ENCODE assay signal across 17 cellular contexts in the genomic region with DNA sequence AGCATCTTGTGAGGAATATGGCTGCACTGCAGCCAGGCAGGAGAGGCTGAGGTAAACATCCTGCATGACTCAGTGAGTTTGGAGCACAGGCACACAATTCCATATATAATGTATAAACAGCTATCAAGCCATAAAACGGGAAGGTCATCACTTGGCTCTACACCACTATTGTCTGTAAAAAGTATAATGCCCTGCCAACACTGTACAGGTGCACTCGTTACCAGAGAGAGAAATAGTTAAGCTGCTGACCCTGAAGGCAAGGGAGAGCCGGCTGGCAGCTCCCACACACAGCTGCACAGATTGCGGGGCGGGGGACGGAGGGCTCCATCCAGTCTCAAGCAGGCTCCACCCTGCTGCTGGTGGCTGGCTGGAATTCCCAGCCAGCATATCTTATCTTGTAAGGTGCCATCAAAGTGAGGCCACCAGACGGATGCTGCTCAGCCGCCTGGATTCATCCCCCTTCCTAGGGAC.
DNase-seq lines count a peak whose midpoint lies in the region; ATAC-seq and TF ChIP-seq lines count a peak whose summit lies in the region.
"Had no signal": no experiment of that assay in that cellular context is flagged by ENCODE, and none has a peak within 500 bp of the region (broad histone marks: within the 10 kb centered on the region; RNA-seq: fewer than 3 reads in every experiment).

No MANE protein-coding gene starts in this region.

- H3K9me3 ChIP-seq in WERI-Rb-1 (ENCODE audit: severe bottlenecking) = peaks cover 3% of the 10 kb centered on the region
- H3K9me3 ChIP-seq: A549 had no signal

- no peak overlapping the region for H2BK5ac ChIP-seq in mesendoderm (ENCODE audit: low read length)

- H3K9me3 Mint-ChIP-seq in activated CD4-positive, alpha-beta T cell treated with anti-CD3 and anti-CD28 coated beads for 36 hours (ENCODE audit: low read depth) = peaks cover 1% of the 10 kb centered on the region

- H3K27ac Mint-ChIP-seq in activated CD4-positive, alpha-beta T cell treated with anti-CD3 and anti-CD28 coated beads for 36 hours = no peak overlapping the region

- no peak overlapping the region for H2BK15ac ChIP-seq in mesendoderm (replicated peaks; ENCODE audit: low read depth)

- H4K5ac ChIP-seq in mesendoderm (ENCODE audit: low read length) = no peak overlapping the region

- H3K79me1 ChIP-seq in mesendoderm (ENCODE audit: low read length) = no peaks in the 10 kb centered on the region

- intact Hi-C loops in activated CD4-positive, alpha-beta T cell treated with anti-CD3 and anti-CD28 coated beads for 36 hours (cut with DNase I, micrococcal nuclease) = no loop called here

- H3K4me1 ChIP-seq in mesendoderm (ENCODE audit: control insufficient read depth, low read depth, low read length) = no peaks in the 10 kb centered on the region
- H3K4me1 ChIP-seq: A549 had no signal

- H3K4me1 Mint-ChIP-seq in activated CD4-positive, alpha-beta T cell treated with anti-CD3 and anti-CD28 coated beads for 36 hours = no peaks in the 10 kb centered on the region

- no peak overlapping the region for H3K4me2 ChIP-seq in mesendoderm (ENCODE audit: low read length)
- H3K4me2 ChIP-seq: A549, PC-9 had no signal

- no peak for TF ChIP-seq CTCF in WERI-Rb-1 (IDR thresholded peaks at IDR 0.05; ENCODE audit: low read depth, low read length)

- H3K18ac ChIP-seq in mesendoderm (ENCODE audit: low read length) = no peak overlapping the region

- CTCF ChIA-PET in activated CD4-positive, alpha-beta T cell treated with anti-CD3 and anti-CD28 coated beads for 36 hours (lab: Charles Lee) = interaction anchor here (0.5 to 0.6 kb wide), 2 partner anchors 637 to 717 kb away, joined by 3 read pairs; no protein-coding TSS in a partner anchor

- peak; percentile 88 for DNase-seq in NCI-H82 (lab: John Stamatoyannopoulos, UW)
- DNase-seq in NCI-H82 treated with DMSO at 0.1 percent for 48 hours (lab: John Stamatoyannopoulos, UW; ENCODE audit: unreplicated experiment) = no peak
- peak; percentile 89 for DNase-seq in WERI-Rb-1
- DNase-seq in mesendoderm = peak; percentile 9
- DNase-seq in activated CD4-positive, alpha-beta T cell treated with anti-CD3 and anti-CD28 coated beads for 36 hours = no peak
- no peak for DNase-seq in kidney tubule cell (ENCODE audit: low spot score)
- DNase-seq: C1 segment of cervical spinal cord, H7, MM.1S, NCI-H1092 treated with DMSO at 0.1 percent for 48 hours, NCI-H2081 treated with DMSO at 0.1 percent for 48 hours, NCI-H524 treated with DMSO at 0.1 percent for 48 hours, PC-9 had no signal

- no peak overlapping the region for H3K23ac ChIP-seq in mesendoderm (ENCODE audit: low read length)

- no peak overlapping the region for H3K9ac ChIP-seq in mesendoderm (ENCODE audit: low read length)

- ATAC-seq in SK-N-SH treated with all-trans-retinoic acid at 6 μM for 48 hours = no peak
- ATAC-seq in activated CD4-positive, alpha-beta T cell treated with anti-CD3 and anti-CD28 coated beads for 36 hours = no peak
- ATAC-seq in HG03097 (IDR thresholded peaks at IDR 0.05; ENCODE audit: low FRiP score, unreplicated experiment) = no peak
- ATAC-seq: A549 had no signal

- H3K4me3 Mint-ChIP-seq in activated CD4-positive, alpha-beta T cell treated with anti-CD3 and anti-CD28 coated beads for 36 hours = no peak overlapping the region

- H3K27ac ChIP-seq in WERI-Rb-1 (no peak overlapping the region), mesendoderm (ENCODE audit: low read depth, low read length) (no peak overlapping the region)
- H3K27ac ChIP-seq: A549, PC-9, SK-N-MC had no signal

- H2AK5ac ChIP-seq in mesendoderm (ENCODE audit: low read length) = no peak overlapping the region

- no peak overlapping the region for H3K4ac ChIP-seq in mesendoderm (ENCODE audit: low read depth, low read length)

- H3K56ac ChIP-seq in mesendoderm (ENCODE audit: low read length) = no peak overlapping the region

- H3K36me3 ChIP-seq in WERI-Rb-1 (no peaks in the 10 kb centered on the region), mesendoderm (ENCODE audit: control insufficient read depth, insufficient read depth, low read length) (no peaks in the 10 kb centered on the region)

- no peaks in the 10 kb centered on the region for H3K79me2 ChIP-seq in mesendoderm (ENCODE audit: control insufficient read depth, insufficient read depth, low read length)

- no peak overlapping the region for H2BK120ac ChIP-seq in mesendoderm (ENCODE audit: low read depth, low read length)

- H3K4me3 ChIP-seq in WERI-Rb-1 (ENCODE audit: low read depth, low read length) = no peak overlapping the region
- no peak overlapping the region for H3K4me3 ChIP-seq in mesendoderm (ENCODE audit: low read length)
- H3K4me3 ChIP-seq: A549, PC-9, SK-N-MC had no signal

- WGBS in mesendoderm (ENCODE audit: extremely low coverage, insufficient coverage, low lambda C conversion rate) = no CpG with 5 or more reads among the region's 8 CpGs

- H3K36me3 Mint-ChIP-seq in activated CD4-positive, alpha-beta T cell treated with anti-CD3 and anti-CD28 coated beads for 36 hours (ENCODE audit: low read depth) = peaks cover 1% of the 10 kb centered on the region

- H3K27me3 Mint-ChIP-seq in activated CD4-positive, alpha-beta T cell treated with anti-CD3 and anti-CD28 coated beads for 36 hours = no peaks in the 10 kb centered on the region

- POLR2A ChIA-PET in activated CD4-positive, alpha-beta T cell treated with anti-CD3 and anti-CD28 coated beads for 36 hours (lab: Charles Lee) = no interaction called here

- no peaks in the 10 kb centered on the region for H3K27me3 ChIP-seq in WERI-Rb-1 (ENCODE audit: insufficient read depth, low read depth, severe bottlenecking)
- H3K27me3 ChIP-seq in mesendoderm (ENCODE audit: insufficient read depth, low read length, poor library complexity) = no peaks in the 10 kb centered on the region

- H4K8ac ChIP-seq in mesendoderm (ENCODE audit: low read depth, low read length) = no peak overlapping the region

TF ChIP-seq in SK-N-SH treated with all-trans-retinoic acid at 6 μM for 48 hours, 23 proteins besides CTCF, POLR2A, EP300 and RAD21:
- TF ChIP-seq PPARA (CRISPR knock-in tag; IDR thresholded peaks at IDR 0.05; ENCODE audit: borderline replicate concordance) = no peak
- no peak for TF ChIP-seq ZNF70 (CRISPR knock-in tag; IDR thresholded peaks at IDR 0.05)
- TF ChIP-seq TCF4 (CRISPR knock-in tag; IDR thresholded peaks at IDR 0.05; ENCODE audit: borderline replicate concordance) = no peak
- no peak for TF ChIP-seq SNAI2 (CRISPR knock-in tag; IDR thresholded peaks at IDR 0.05)

Comparison
In these comparisons a context has a peak if more than half of its experiments do, and no peak if none do; other contexts are left out.
1. DNase-seq: peak in NCI-H82 (single experiment), WERI-Rb-1 (single experiment) and mesendoderm (single experiment); none in NCI-H82 treated with DMSO at 0.1 percent for 48 hours (single experiment), activated CD4-positive, alpha-beta T cell treated with anti-CD3 and anti-CD28 coated beads for 36 hours (single experiment) and kidney tubule cell (single experiment).